Comparison of ENCODE assay signal across 14 cellular contexts in the genomic region with DNA sequence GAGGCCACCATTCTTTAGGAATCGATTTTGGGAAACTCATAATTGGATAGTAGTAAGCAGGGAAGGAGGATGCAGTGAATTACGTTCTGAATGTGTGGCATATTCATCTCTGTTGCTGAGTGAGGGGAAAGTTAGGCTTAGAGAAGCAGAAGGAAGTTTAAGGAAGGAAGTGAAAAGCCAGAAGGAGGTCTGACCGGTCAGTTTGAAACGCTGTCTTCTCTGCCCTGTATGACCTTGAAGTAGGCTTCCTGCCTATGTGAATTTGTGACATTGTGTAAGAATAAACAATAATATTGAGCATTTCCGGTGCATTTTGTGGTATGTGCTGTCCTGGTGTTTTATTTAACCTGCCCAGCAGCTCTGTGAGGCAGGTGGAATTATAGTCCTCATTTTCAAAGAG.
A peak's percentile ranks its signal among the peaks of the same experiment; 100 is the strongest.
DNase-seq lines count a peak whose midpoint lies in the region; ATAC-seq and TF ChIP-seq lines count a peak whose summit lies in the region.
"Had no signal": no experiment of that assay in that cellular context is flagged by ENCODE, and none has a peak within 500 bp of the region (broad histone marks: within the 10 kb centered on the region; RNA-seq: fewer than 3 reads in every experiment).

No MANE protein-coding gene starts in this region.

- no peak for TF ChIP-seq CTCF in upper lobe of right lung (IDR thresholded peaks at IDR 0.05)

- no peaks in the 10 kb centered on the region for H3K36me3 ChIP-seq in upper lobe of right lung

- H3K4me3 ChIP-seq in upper lobe of right lung = no peak overlapping the region
- H3K4me3 ChIP-seq: PC-9 had no signal

- DNase-seq in SIG-M5 treated with dmso at 0.1 percent for 504 hours (lab: John Stamatoyannopoulos, UW; ENCODE audit: unreplicated experiment) (peak; percentile 4), SIG-M5 (lab: John Stamatoyannopoulos, UW) (no peak), upper lobe of right lung (no peak), OCI-M2 (lab: John Stamatoyannopoulos, UW; ENCODE audit: unreplicated experiment) (no peak), NCI-H69 (lab: John Stamatoyannopoulos, UW) (no peak)
- DNase-seq in activated naive CD8-positive, alpha-beta T cell treated with anti-CD3 and anti-CD28 coated beads, Interleukin-2, amount 50 U/mL, for 24 hours = no peak
- DNase-seq: 8988T, immature natural killer cell, Karpas-422, PC-9 had no signal

- H3K27me3 ChIP-seq in upper lobe of right lung = no peaks in the 10 kb centered on the region

- H3K27ac ChIP-seq in upper lobe of right lung = no peak overlapping the region
- H3K27ac ChIP-seq: PC-9 had no signal

- peak overlapping the region; percentile 62 for H3K27ac Mint-ChIP-seq in dendritic cell treated with granulocyte-macrophage colony-stimulating factor and Interleukin-4, amounts not matched to agents 40 ng/mL and 50 ng/mL, for 4 days
- no peak overlapping the region for H3K27ac Mint-ChIP-seq in activated naive CD8-positive, alpha-beta T cell treated with anti-CD3 and anti-CD28 coated beads, Interleukin-2, amount 50 U/mL, for 24 hours
- H3K27ac Mint-ChIP-seq: activated naive CD4-positive, alpha-beta T cell treated with anti-CD3 and anti-CD28 coated beads, Interleukin-2, amount 50 U/mL, for 72 hours; immature natural killer cell had no signal

- H3K36me3 Mint-ChIP-seq in dendritic cell treated with granulocyte-macrophage colony-stimulating factor and Interleukin-4, amounts not matched to agents 40 ng/mL and 50 ng/mL, for 4 days (ENCODE audit: low read depth) = no peaks in the 10 kb centered on the region
- H3K36me3 Mint-ChIP-seq in activated naive CD8-positive, alpha-beta T cell treated with anti-CD3 and anti-CD28 coated beads, Interleukin-2, amount 50 U/mL, for 24 hours (ENCODE audit: low read depth) = no peaks in the 10 kb centered on the region
- H3K36me3 Mint-ChIP-seq: activated naive CD4-positive, alpha-beta T cell treated with anti-CD3 and anti-CD28 coated beads, Interleukin-2, amount 50 U/mL, for 72 hours; immature natural killer cell had no signal

- no peaks in the 10 kb centered on the region for H3K9me3 ChIP-seq in upper lobe of right lung

- intact Hi-C loops in dendritic cell treated with granulocyte-macrophage colony-stimulating factor and Interleukin-4, amounts not matched to agents 40 ng/mL and 50 ng/mL, for 4 days (cut with micrococcal nuclease) = loop anchor here (5.0 kb wide), 1 partner anchor 67 kb away; a partner anchor contains a TSS
- intact Hi-C loops in upper lobe of right lung (cut with DNase I) = no loop called here

- peaks cover 39% of the 10 kb centered on the region for H3K4me1 Mint-ChIP-seq in dendritic cell treated with granulocyte-macrophage colony-stimulating factor and Interleukin-4, amounts not matched to agents 40 ng/mL and 50 ng/mL, for 4 days (ENCODE audit: low read depth)
- peaks cover 12% of the 10 kb centered on the region for H3K4me1 Mint-ChIP-seq in activated naive CD8-positive, alpha-beta T cell treated with anti-CD3 and anti-CD28 coated beads, Interleukin-2, amount 50 U/mL, for 24 hours

- ATAC-seq in HG03442 (IDR thresholded peaks at IDR 0.05; ENCODE audit: unreplicated experiment) (peak; percentile 48), upper lobe of right lung (peak; percentile 63)
- no peak for ATAC-seq in activated naive CD8-positive, alpha-beta T cell treated with anti-CD3 and anti-CD28 coated beads, Interleukin-2, amount 50 U/mL, for 24 hours
- ATAC-seq: activated naive CD4-positive, alpha-beta T cell treated with anti-CD3 and anti-CD28 coated beads, Interleukin-2, amount 50 U/mL, for 72 hours; HCT116 had no signal

- no peaks in the 10 kb centered on the region for H3K9me3 Mint-ChIP-seq in dendritic cell treated with granulocyte-macrophage colony-stimulating factor and Interleukin-4, amounts not matched to agents 40 ng/mL and 50 ng/mL, for 4 days
- no peaks in the 10 kb centered on the region for H3K9me3 Mint-ChIP-seq in activated naive CD8-positive, alpha-beta T cell treated with anti-CD3 and anti-CD28 coated beads, Interleukin-2, amount 50 U/mL, for 24 hours
- H3K9me3 Mint-ChIP-seq: activated naive CD4-positive, alpha-beta T cell treated with anti-CD3 and anti-CD28 coated beads, Interleukin-2, amount 50 U/mL, for 72 hours; immature natural killer cell had no signal

- H3K4me3 Mint-ChIP-seq in dendritic cell treated with granulocyte-macrophage colony-stimulating factor and Interleukin-4, amounts not matched to agents 40 ng/mL and 50 ng/mL, for 4 days = peak overlapping the region; percentile 37
- H3K4me3 Mint-ChIP-seq in activated naive CD8-positive, alpha-beta T cell treated with anti-CD3 and anti-CD28 coated beads, Interleukin-2, amount 50 U/mL, for 24 hours = no peak overlapping the region

- H3K27me3 Mint-ChIP-seq in dendritic cell treated with granulocyte-macrophage colony-stimulating factor and Interleukin-4, amounts not matched to agents 40 ng/mL and 50 ng/mL, for 4 days = no peaks in the 10 kb centered on the region
- H3K27me3 Mint-ChIP-seq in activated naive CD8-positive, alpha-beta T cell treated with anti-CD3 and anti-CD28 coated beads, Interleukin-2, amount 50 U/mL, for 24 hours = no peaks in the 10 kb centered on the region

- peaks cover 31% of the 10 kb centered on the region for H3K4me1 ChIP-seq in upper lobe of right lung
